Comparison of ENCODE assay signal across 3 cellular contexts in the genomic region with DNA sequence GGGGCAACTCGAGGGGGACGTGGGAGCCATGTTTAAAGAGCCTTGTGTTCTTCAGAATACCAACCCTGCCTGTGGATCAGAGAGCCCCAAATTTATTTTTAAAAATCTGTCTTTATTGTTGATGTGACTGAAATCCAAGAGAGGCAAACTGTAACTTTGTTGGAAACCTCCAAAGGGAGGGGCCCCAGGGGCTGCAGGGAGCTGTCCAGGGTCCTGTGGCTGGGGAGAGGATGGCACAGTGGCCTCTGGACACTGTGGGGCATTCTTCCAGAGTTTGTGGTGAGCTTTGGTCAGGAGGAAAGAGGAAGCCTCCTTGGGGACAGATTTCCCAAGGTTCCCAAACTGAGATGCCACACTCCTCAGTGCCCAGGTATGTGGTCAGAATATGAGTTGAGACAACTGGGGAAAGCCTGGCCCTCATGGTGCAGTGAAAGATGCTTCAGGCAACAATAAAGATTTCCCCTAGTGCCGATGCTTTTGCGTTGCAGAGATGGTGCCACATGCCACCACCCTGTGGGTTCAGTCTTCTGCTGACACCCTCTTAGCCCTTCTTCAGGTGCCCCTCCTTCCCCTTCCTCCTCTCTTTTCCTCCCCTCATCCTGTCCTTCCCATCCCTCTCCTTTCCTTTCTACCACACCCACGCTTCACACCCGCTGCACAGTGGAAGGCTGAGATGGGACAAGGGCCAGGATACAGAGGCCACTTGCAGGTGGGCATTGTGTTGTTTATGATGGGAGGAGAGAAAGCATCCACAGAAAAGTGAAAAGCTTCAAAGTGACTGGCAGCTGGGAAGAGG.
TF ChIP-seq lines count a peak whose summit lies in the region.

No MANE protein-coding gene starts in this region.

TF ChIP-seq in SK-N-SH, 30 proteins besides CTCF, POLR2A, EP300 and RAD21:
- TF ChIP-seq GABPA (IDR thresholded peaks at IDR 0.05; ENCODE audit: low read depth): no peak
- TF ChIP-seq, protein P1, sequence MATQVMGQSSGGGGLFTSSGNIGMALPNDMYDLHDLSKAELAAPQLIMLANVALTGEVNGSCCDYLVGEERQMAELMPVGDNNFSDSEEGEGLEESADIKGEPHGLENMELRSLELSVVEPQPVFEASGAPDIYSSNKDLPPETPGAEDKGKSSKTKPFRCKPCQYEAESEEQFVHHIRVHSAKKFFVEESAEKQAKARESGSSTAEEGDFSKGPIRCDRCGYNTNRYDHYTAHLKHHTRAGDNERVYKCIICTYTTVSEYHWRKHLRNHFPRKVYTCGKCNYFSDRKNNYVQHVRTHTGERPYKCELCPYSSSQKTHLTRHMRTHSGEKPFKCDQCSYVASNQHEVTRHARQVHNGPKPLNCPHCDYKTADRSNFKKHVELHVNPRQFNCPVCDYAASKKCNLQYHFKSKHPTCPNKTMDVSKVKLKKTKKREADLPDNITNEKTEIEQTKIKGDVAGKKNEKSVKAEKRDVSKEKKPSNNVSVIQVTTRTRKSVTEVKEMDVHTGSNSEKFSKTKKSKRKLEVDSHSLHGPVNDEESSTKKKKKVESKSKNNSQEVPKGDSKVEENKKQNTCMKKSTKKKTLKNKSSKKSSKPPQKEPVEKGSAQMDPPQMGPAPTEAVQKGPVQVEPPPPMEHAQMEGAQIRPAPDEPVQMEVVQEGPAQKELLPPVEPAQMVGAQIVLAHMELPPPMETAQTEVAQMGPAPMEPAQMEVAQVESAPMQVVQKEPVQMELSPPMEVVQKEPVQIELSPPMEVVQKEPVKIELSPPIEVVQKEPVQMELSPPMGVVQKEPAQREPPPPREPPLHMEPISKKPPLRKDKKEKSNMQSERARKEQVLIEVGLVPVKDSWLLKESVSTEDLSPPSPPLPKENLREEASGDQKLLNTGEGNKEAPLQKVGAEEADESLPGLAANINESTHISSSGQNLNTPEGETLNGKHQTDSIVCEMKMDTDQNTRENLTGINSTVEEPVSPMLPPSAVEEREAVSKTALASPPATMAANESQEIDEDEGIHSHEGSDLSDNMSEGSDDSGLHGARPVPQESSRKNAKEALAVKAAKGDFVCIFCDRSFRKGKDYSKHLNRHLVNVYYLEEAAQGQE (IDR thresholded peaks at IDR 0.05; ENCODE audit: low read depth, low read length): peak; percentile 93

TF ChIP-seq in SK-N-SH treated with all-trans-retinoic acid at 6 μM for 48 hours, 23 proteins besides CTCF, POLR2A, EP300 and RAD21:
- TF ChIP-seq, protein P2, sequence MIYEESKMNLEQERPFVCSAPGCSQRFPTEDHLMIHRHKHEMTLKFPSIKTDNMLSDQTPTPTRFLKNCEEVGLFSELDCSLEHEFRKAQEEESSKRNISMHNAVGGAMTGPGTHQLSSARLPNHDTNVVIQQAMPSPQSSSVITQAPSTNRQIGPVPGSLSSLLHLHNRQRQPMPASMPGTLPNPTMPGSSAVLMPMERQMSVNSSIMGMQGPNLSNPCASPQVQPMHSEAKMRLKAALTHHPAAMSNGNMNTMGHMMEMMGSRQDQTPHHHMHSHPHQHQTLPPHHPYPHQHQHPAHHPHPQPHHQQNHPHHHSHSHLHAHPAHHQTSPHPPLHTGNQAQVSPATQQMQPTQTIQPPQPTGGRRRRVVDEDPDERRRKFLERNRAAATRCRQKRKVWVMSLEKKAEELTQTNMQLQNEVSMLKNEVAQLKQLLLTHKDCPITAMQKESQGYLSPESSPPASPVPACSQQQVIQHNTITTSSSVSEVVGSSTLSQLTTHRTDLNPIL (CRISPR knock-in tag; IDR thresholded peaks at IDR 0.05; ENCODE audit: low read depth): no peak
- no peak for TF ChIP-seq BACH2 (CRISPR knock-in tag; IDR thresholded peaks at IDR 0.05; ENCODE audit: borderline replicate concordance)
- no peak for TF ChIP-seq ISL1 (CRISPR knock-in tag; IDR thresholded peaks at IDR 0.05)
- no peak for TF ChIP-seq ZFP3 (CRISPR knock-in tag; IDR thresholded peaks at IDR 0.05)
- no peak for TF ChIP-seq TOX (CRISPR knock-in tag; IDR thresholded peaks at IDR 0.05; ENCODE audit: borderline replicate concordance)
- no peak for TF ChIP-seq ZNF565 (CRISPR knock-in tag; conservative IDR thresholded peaks at IDR 0.05; ENCODE audit: low read depth)
- no peak for TF ChIP-seq SNAI2 (CRISPR knock-in tag; IDR thresholded peaks at IDR 0.05)
- TF ChIP-seq, protein P3, sequence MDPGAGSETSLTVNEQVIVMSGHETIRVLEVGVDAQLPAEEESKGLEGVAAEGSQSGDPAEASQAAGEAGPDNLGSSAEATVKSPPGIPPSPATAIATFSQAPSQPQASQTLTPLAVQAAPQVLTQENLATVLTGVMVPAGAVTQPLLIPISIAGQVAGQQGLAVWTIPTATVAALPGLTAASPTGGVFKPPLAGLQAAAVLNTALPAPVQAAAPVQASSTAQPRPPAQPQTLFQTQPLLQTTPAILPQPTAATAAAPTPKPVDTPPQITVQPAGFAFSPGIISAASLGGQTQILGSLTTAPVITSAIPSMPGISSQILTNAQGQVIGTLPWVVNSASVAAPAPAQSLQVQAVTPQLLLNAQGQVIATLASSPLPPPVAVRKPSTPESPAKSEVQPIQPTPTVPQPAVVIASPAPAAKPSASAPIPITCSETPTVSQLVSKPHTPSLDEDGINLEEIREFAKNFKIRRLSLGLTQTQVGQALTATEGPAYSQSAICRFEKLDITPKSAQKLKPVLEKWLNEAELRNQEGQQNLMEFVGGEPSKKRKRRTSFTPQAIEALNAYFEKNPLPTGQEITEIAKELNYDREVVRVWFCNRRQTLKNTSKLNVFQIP (CRISPR knock-in tag; IDR thresholded peaks at IDR 0.05; ENCODE audit: borderline replicate concordance, low read depth): no peak
- no peak for TF ChIP-seq CSDC2 (CRISPR knock-in tag; IDR thresholded peaks at IDR 0.05)
- TF ChIP-seq, protein P4, sequence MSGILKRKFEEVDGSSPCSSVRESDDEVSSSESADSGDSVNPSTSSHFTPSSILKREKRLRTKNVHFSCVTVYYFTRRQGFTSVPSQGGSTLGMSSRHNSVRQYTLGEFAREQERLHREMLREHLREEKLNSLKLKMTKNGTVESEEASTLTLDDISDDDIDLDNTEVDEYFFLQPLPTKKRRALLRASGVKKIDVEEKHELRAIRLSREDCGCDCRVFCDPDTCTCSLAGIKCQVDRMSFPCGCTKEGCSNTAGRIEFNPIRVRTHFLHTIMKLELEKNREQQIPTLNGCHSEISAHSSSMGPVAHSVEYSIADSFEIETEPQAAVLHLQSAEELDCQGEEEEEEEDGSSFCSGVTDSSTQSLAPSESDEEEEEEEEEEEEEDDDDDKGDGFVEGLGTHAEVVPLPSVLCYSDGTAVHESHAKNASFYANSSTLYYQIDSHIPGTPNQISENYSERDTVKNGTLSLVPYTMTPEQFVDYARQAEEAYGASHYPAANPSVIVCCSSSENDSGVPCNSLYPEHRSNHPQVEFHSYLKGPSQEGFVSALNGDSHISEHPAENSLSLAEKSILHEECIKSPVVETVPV (CRISPR knock-in tag; IDR thresholded peaks at IDR 0.05): no peak
- no peak for TF ChIP-seq OSR1 (CRISPR knock-in tag; IDR thresholded peaks at IDR 0.05)
- no peak for TF ChIP-seq ARNTL (CRISPR knock-in tag; IDR thresholded peaks at IDR 0.05; ENCODE audit: borderline replicate concordance, low read depth)
- TF ChIP-seq TCF4 (CRISPR knock-in tag; IDR thresholded peaks at IDR 0.05; ENCODE audit: borderline replicate concordance): no peak
- TF ChIP-seq GLIS3 (CRISPR knock-in tag; IDR thresholded peaks at IDR 0.05): no peak
- no peak for TF ChIP-seq ESRRG (CRISPR knock-in tag; IDR thresholded peaks at IDR 0.05)
- TF ChIP-seq, protein P5, sequence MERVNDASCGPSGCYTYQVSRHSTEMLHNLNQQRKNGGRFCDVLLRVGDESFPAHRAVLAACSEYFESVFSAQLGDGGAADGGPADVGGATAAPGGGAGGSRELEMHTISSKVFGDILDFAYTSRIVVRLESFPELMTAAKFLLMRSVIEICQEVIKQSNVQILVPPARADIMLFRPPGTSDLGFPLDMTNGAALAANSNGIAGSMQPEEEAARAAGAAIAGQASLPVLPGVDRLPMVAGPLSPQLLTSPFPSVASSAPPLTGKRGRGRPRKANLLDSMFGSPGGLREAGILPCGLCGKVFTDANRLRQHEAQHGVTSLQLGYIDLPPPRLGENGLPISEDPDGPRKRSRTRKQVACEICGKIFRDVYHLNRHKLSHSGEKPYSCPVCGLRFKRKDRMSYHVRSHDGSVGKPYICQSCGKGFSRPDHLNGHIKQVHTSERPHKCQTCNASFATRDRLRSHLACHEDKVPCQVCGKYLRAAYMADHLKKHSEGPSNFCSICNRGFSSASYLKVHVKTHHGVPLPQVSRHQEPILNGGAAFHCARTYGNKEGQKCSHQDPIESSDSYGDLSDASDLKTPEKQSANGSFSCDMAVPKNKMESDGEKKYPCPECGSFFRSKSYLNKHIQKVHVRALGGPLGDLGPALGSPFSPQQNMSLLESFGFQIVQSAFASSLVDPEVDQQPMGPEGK (CRISPR knock-in tag; IDR thresholded peaks at IDR 0.05; ENCODE audit: borderline replicate concordance): no peak

TF ChIP-seq in GM12878, 131 proteins besides CTCF, POLR2A, EP300 and RAD21:
- TF ChIP-seq KDM1A (IDR thresholded peaks at IDR 0.05; ENCODE audit: borderline replicate concordance): no peak
- TF ChIP-seq, protein P1 (IDR thresholded peaks at IDR 0.05; ENCODE audit: low read depth, low read length): peak; percentile 91
